ENCODE assay signal across 11 cellular contexts in the genomic region with DNA sequence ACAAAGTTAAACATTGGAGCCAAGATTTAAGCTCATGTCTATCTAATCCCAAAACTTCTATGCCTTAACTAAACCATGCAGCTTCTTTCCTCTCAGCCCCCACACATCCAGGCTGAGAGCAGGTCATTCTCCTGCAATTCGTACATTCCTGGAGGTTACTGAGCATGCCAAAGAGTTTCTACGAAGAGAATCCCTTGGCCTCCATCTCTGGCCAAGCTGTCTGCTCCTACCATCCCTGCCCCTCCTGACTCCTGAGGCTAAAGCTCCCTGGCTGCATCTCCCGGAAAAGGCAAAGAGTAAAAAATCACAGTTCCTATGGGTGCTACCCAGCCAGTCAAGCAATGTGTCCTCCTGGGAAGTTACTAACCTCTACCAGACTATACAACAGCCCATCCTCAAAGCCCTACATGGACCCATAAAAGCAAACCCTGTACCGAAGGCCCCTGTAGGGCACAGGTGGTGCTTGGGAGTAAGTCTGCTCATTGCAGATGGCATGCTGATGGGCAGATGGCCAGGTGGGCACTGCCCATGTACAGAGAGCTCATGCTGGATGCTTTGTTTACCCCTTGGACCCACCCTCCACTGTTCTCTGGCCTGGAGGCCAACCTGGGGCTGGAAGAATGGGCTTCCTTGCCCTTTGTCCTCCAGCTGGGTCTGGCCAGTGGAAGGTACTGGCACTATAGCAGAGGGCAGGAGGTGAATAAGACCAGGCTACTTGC.
DNase-seq lines count a peak whose midpoint lies in the region; TF ChIP-seq lines count a peak whose summit lies in the region.
"Had no signal": no experiment of that assay in that cellular context is flagged by ENCODE, and none has a peak within 500 bp of the region (broad histone marks: within the 10 kb centered on the region; RNA-seq: fewer than 3 reads in every experiment).

No MANE protein-coding gene starts in this region.

- TF ChIP-seq CTCF in SK-N-SH (IDR thresholded peaks at IDR 0.05) (no peak), smooth muscle cell (IDR thresholded peaks at IDR 0.05; ENCODE audit: borderline replicate concordance, insufficient read depth, poor library complexity, severe bottlenecking) (no peak)

- DNase-seq in HT-29 (ENCODE audit: low spot score) (peak; percentile 71), SK-N-SH (no peak), iris pigment epithelial cell (ENCODE audit: low read depth) (peak; percentile 62), smooth muscle cell (lab: John Stamatoyannopoulos, UW; ENCODE audit: unreplicated experiment) (no peak), Ammon's horn (ENCODE audit: low spot score) (no peak), NCI-H2196 treated with DMSO at 0.1 percent for 48 hours (lab: John Stamatoyannopoulos, UW; ENCODE audit: unreplicated experiment) (no peak), hippocampal formation (lab: John Stamatoyannopoulos, UW) (no peak)
- DNase-seq: activated CD4-positive, alpha-beta T cell treated with anti-CD3 and anti-CD28 coated beads, Interleukin-2, amount 50 U/mL, for 1 hour; erythroblast; T-helper 17 cell had no signal

- CTCF ChIA-PET in SK-N-SH (lab: Yijun Ruan, JAX), result no interaction called here

- no peak for TF ChIP-seq EP300 in SK-N-SH (IDR thresholded peaks at IDR 0.05; ENCODE audit: borderline replicate concordance in 1 of 2, low read depth in 1 of 2, low read length in 1 of 2)

- H3K9me3 ChIP-seq in SK-N-SH (no peaks in the 10 kb centered on the region), smooth muscle cell (replicated peaks; ENCODE audit: low read depth) (no peaks in the 10 kb centered on the region)
- H3K9me3 ChIP-seq: prostate gland had no signal

- H2AFZ ChIP-seq in SK-N-SH (ENCODE audit: low read depth) (no peak overlapping the region), smooth muscle cell (ENCODE audit: low read depth) (no peak overlapping the region)

- H3K4me3 ChIP-seq in SK-N-SH (ENCODE audit: low read depth in 2 of 2, low read length in 1 of 2) (no peak overlapping the region), smooth muscle cell (no peak overlapping the region)
- H3K4me3 ChIP-seq: prostate gland had no signal

- H3K4me2 ChIP-seq in SK-N-SH, result peak overlapping the region; percentile 44
- peak overlapping the region; percentile 67 for H3K4me2 ChIP-seq in smooth muscle cell

- H3K9me2 ChIP-seq in SK-N-SH, result no peaks in the 10 kb centered on the region

- H3K79me2 ChIP-seq in SK-N-SH (ENCODE audit: insufficient read depth) (no peaks in the 10 kb centered on the region), smooth muscle cell (ENCODE audit: low read depth) (no peaks in the 10 kb centered on the region)

- 83% methylated on average over 4 of the region's 4 CpGs for WGBS in SK-N-SH (ENCODE audit: low lambda C conversion rate)
- 60% methylated on average over 4 of the region's 4 CpGs for WGBS in smooth muscle cell (ENCODE audit: low lambda C conversion rate)

- H3K27ac ChIP-seq in SK-N-SH (ENCODE audit: low read depth in 2 of 2, low read length in 1 of 2) (peak overlapping the region in 1 of 2 experiments; percentile 43; a peak in 1 of 4 replicates), smooth muscle cell (ENCODE audit: low read depth) (peak overlapping the region; percentile 89)
- H3K27ac ChIP-seq: prostate gland had no signal

- TF ChIP-seq RAD21 in SK-N-SH (IDR thresholded peaks at IDR 0.05; ENCODE audit: low read length), result no peak

- H3K9ac ChIP-seq in SK-N-SH (no peak overlapping the region), smooth muscle cell (ENCODE audit: low read depth) (peak overlapping the region; percentile 52)

- no peaks in the 10 kb centered on the region for H4K20me1 ChIP-seq in SK-N-SH (ENCODE audit: insufficient read depth)
- no peaks in the 10 kb centered on the region for H4K20me1 ChIP-seq in smooth muscle cell (ENCODE audit: low read depth)

- peaks cover 9 to 19% of the 10 kb centered on the region in 2 experiments; a peak in 2 of 4 replicates for H3K4me1 ChIP-seq in SK-N-SH (ENCODE audit: control insufficient read depth in 1 of 2, insufficient read depth in 2 of 2, low read depth in 1 of 2, low read length in 1 of 2)
- H3K4me1 ChIP-seq in smooth muscle cell (ENCODE audit: low read depth), result peaks cover 4% of the 10 kb centered on the region

- H3F3A ChIP-seq in SK-N-SH (replicated peaks; ENCODE audit: insufficient read depth) (peaks cover 8% of the 10 kb centered on the region), smooth muscle cell (ENCODE audit: low read depth) (no peaks in the 10 kb centered on the region)

- H3K36me3 ChIP-seq in SK-N-SH (replicated peaks in 1 of 2; ENCODE audit: control insufficient read depth in 1 of 2, insufficient read depth in 2 of 2, low read length in 1 of 2) (no peaks in the 10 kb centered on the region), smooth muscle cell (ENCODE audit: low read depth) (no peaks in the 10 kb centered on the region)
- H3K36me3 ChIP-seq: prostate gland had no signal

- POLR2A ChIA-PET in SK-N-SH (lab: Yijun Ruan, JAX), result no interaction called here

- peaks cover 18% of the 10 kb centered on the region; the same call in 1 of the 2 replicates for H3K27me3 ChIP-seq in SK-N-SH (ENCODE audit: insufficient read depth)
- H3K27me3 ChIP-seq in smooth muscle cell (ENCODE audit: low read depth), result no peaks in the 10 kb centered on the region

TF ChIP-seq in SK-N-SH, 30 proteins besides CTCF, POLR2A, EP300 and RAD21:
- TF ChIP-seq RCOR1 (IDR thresholded peaks at IDR 0.05; ENCODE audit: low read length) (no peak), TEAD4 (IDR thresholded peaks at IDR 0.05; ENCODE audit: borderline replicate concordance, insufficient read depth) (no peak), NFIC (IDR thresholded peaks at IDR 0.05; ENCODE audit: borderline replicate concordance) (no peak), ELF1 (IDR thresholded peaks at IDR 0.05) (no peak), POLR2AphosphoS5 (IDR thresholded peaks at IDR 0.05; ENCODE audit: low read depth, low read length) (no peak), FOXM1 (IDR thresholded peaks at IDR 0.05; ENCODE audit: low read depth) (no peak), FOSL2 (IDR thresholded peaks at IDR 0.05; ENCODE audit: borderline replicate concordance, low read depth) (no peak), RXRA (IDR thresholded peaks at IDR 0.05; ENCODE audit: borderline replicate concordance, low read depth) (no peak), JUND (IDR thresholded peaks at IDR 0.05) (no peak), TCF12 (IDR thresholded peaks at IDR 0.05) (no peak), SIN3A (IDR thresholded peaks at IDR 0.05; ENCODE audit: borderline replicate concordance, low read depth, low read length) (no peak), SMC3 (IDR thresholded peaks at IDR 0.05; ENCODE audit: low read depth, low read length) (no peak)
- TF ChIP-seq, protein P1, sequence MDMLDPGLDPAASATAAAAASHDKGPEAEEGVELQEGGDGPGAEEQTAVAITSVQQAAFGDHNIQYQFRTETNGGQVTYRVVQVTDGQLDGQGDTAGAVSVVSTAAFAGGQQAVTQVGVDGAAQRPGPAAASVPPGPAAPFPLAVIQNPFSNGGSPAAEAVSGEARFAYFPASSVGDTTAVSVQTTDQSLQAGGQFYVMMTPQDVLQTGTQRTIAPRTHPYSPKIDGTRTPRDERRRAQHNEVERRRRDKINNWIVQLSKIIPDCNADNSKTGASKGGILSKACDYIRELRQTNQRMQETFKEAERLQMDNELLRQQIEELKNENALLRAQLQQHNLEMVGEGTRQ (IDR thresholded peaks at IDR 0.05; ENCODE audit: borderline replicate concordance, low read depth, low read length), result no peak
- TF ChIP-seq, protein P2, sequence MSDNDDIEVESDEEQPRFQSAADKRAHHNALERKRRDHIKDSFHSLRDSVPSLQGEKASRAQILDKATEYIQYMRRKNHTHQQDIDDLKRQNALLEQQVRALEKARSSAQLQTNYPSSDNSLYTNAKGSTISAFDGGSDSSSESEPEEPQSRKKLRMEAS (IDR thresholded peaks at IDR 0.05; ENCODE audit: low read depth), result no peak
- TF ChIP-seq, protein P3, sequence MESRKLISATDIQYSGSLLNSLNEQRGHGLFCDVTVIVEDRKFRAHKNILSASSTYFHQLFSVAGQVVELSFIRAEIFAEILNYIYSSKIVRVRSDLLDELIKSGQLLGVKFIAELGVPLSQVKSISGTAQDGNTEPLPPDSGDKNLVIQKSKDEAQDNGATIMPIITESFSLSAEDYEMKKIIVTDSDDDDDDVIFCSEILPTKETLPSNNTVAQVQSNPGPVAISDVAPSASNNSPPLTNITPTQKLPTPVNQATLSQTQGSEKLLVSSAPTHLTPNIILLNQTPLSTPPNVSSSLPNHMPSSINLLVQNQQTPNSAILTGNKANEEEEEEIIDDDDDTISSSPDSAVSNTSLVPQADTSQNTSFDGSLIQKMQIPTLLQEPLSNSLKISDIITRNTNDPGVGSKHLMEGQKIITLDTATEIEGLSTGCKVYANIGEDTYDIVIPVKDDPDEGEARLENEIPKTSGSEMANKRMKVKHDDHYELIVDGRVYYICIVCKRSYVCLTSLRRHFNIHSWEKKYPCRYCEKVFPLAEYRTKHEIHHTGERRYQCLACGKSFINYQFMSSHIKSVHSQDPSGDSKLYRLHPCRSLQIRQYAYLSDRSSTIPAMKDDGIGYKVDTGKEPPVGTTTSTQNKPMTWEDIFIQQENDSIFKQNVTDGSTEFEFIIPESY (IDR thresholded peaks at IDR 0.05; ENCODE audit: borderline replicate concordance, low read depth), result no peak

Comparison
In these comparisons a context has a peak if more than half of its experiments do, and no peak if none do; other contexts are left out.
1. DNase-seq: peak in HT-29 (single experiment) and iris pigment epithelial cell (single experiment); none in SK-N-SH (single experiment), smooth muscle cell (single experiment), Ammon's horn (single experiment), NCI-H2196 treated with DMSO at 0.1 percent for 48 hours (single experiment) and hippocampal formation (0 of 2).